Comparison of ENCODE assay signal across 8 cellular contexts in genomic region chr9:21995652-21996275, GRCh38. TPM values are rescaled to one million over a fixed set of nuclear protein-coding genes. Genes with fewer than 3 reads are reported as not detected.
DNase-seq lines count a peak whose midpoint lies in the region; ATAC-seq and TF ChIP-seq lines count a peak whose summit lies in the region.

No MANE protein-coding gene starts in this region.

- DNase-seq in SKM-1 treated with dmso at 0.1 percent for 144 hours (lab: John Stamatoyannopoulos, UW; ENCODE audit: unreplicated experiment) (peak; percentile 48), SKM-1 (lab: John Stamatoyannopoulos, UW; ENCODE audit: unreplicated experiment) (no peak), T1000 (lab: John Stamatoyannopoulos, UW) (peak; percentile 39), esophagus squamous epithelium (lab: John Stamatoyannopoulos, UW) (peak; percentile 26), myocyte (ENCODE audit: low read depth) (peak; percentile 65), KG1 (lab: John Stamatoyannopoulos, UW) (no peak)

- H3K27me3 ChIP-seq in esophagus squamous epithelium, result peaks cover 0 to 78% (median 0%) of the 10 kb centered on the region in 4 donors

- peak overlapping the region; percentile 81 to 92 (median 84) for H3K27ac ChIP-seq in esophagus squamous epithelium

- no peaks in the 10 kb centered on the region for H3K36me3 ChIP-seq in esophagus squamous epithelium

- no peaks in the 10 kb centered on the region for H3K9me3 ChIP-seq in esophagus squamous epithelium

- WGBS in esophagus squamous epithelium, 2 donors, result 28 to 61% methylated on average over 7 to 13 of the region's 51 CpGs

- TF ChIP-seq POLR2A in esophagus squamous epithelium (IDR thresholded peaks at IDR 0.05), result no peak

- H3K4me3 ChIP-seq in esophagus squamous epithelium, result peak overlapping the region; percentile 76 to 90 (median 78)

- peak in 2 of 6 experiments; percentile 16 to 22 for TF ChIP-seq CTCF in esophagus squamous epithelium (IDR thresholded peaks at IDR 0.05)

- ATAC-seq in HG03196 (IDR thresholded peaks at IDR 0.05; ENCODE audit: unreplicated experiment), result peak; percentile 27
- no peak for ATAC-seq in GM21367 (IDR thresholded peaks at IDR 0.05; ENCODE audit: unreplicated experiment)

- intact Hi-C loops in esophagus squamous epithelium (cut with DNase I), result loop anchor here (10.0 kb wide), 1 partner anchor 181 kb away; no protein-coding TSS in a partner anchor

- peaks cover 4 to 28% (median 5%) of the 10 kb centered on the region in 3 donors for H3K4me1 ChIP-seq in esophagus squamous epithelium

RNA-seq across cellular contexts. Expression of gene CDKN2B-AS1, which starts 1.2 kb away (rescaled TPM):
- total RNA-seq in esophagus squamous epithelium (1 to 10 TPM in 2 of 4 donors, under 1 TPM in 2; 0.48 to 1.7 (median 0.80) TPM), myocyte (2.3 and 2.7 TPM in 2 replicates)
- polyA plus RNA-seq in myocyte (2012), result 2.0 TPM

RNA-seq across cellular contexts. Expression of gene CDKN2A, which starts 1.6 kb away (rescaled TPM):
- total RNA-seq in esophagus squamous epithelium (10 to 100 TPM in 1 of 4 donors, 1 to 10 TPM in 3; 1.5 to 20.2 (median 7.1) TPM), myocyte (169 and 177 TPM in 2 replicates)
- 270 TPM for polyA plus RNA-seq in myocyte (2012)

RNA-seq across cellular contexts. Expression of gene CDKN2B, which starts 13.3 kb away (rescaled TPM):
- total RNA-seq in esophagus squamous epithelium, result 100 to 1,000 TPM in 2 of 4 donors, 10 to 100 TPM in 2; 41.6 to 150 (median 87.6) TPM
- 75.8 and 81.1 TPM in 2 replicates for total RNA-seq in myocyte
- 170 TPM for polyA plus RNA-seq in myocyte (2012)

Comparison
In these comparisons a context has a peak if more than half of its experiments do, and no peak if none do; other contexts are left out.
1. DNase-seq: peak in SKM-1 treated with dmso at 0.1 percent for 144 hours (single experiment), T1000 (single experiment), esophagus squamous epithelium (single experiment) and myocyte (single experiment); none in SKM-1 (single experiment) and KG1 (single experiment).